ENCODE assay signal across 23 cellular contexts in the genomic region with DNA sequence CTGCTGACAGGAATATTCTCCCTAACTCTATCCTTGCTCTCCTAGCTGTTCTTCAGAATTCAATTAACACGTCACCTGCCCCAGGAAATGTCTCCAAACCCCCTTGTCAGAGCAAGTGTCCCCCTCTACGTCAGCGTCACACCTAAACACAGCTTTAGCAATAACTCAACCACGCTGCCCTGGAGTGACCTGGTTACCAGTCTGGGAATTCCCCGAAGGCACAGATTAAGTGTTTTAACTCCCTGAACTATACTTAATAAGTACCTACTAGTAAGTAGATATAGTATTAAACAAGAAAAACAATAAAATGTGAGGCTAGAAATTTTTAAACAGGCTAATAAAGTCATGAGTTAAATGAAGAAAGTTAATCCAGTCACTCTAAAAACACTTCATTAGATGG.
DNase-seq lines count a peak whose midpoint lies in the region; ATAC-seq and TF ChIP-seq lines count a peak whose summit lies in the region.
"Had no signal": no experiment of that assay in that cellular context is flagged by ENCODE, and none has a peak within 500 bp of the region (broad histone marks: within the 10 kb centered on the region; RNA-seq: fewer than 3 reads in every experiment).

No MANE protein-coding gene starts in this region.

- no peaks in the 10 kb centered on the region for H3K36me3 ChIP-seq in esophagus muscularis mucosa
- H3K36me3 ChIP-seq: BE2C had no signal

- no peak for TF ChIP-seq POLR2A in esophagus muscularis mucosa (IDR thresholded peaks at IDR 0.05; ENCODE audit: low read depth)

- H3K4me1 ChIP-seq in esophagus muscularis mucosa = no peaks in the 10 kb centered on the region
- H3K4me1 ChIP-seq: A549; BE2C; BLaER1 treated with 17β-estradiol and CSF1 and Interleukin-3, amounts not matched to agents 10 nM and 100 nM had no signal

- TF ChIP-seq EP300 in esophagus muscularis mucosa (IDR thresholded peaks at IDR 0.05) = no peak

- no peaks in the 10 kb centered on the region for H3K27me3 ChIP-seq in esophagus muscularis mucosa
- H3K27me3 ChIP-seq: BE2C; BLaER1 treated with 17β-estradiol and CSF1 and Interleukin-3, amounts not matched to agents 10 nM and 100 nM had no signal

- intact Hi-C loops in esophagus muscularis mucosa (cut with DNase I) = no loop called here

- DNase-seq in HK-2 (ENCODE audit: unreplicated experiment) (peak; percentile 7), esophagus muscularis mucosa (ENCODE audit: extremely low spot score) (peak; percentile 34), kidney tubule cell (ENCODE audit: low spot score) (peak; percentile 71), renal cortical epithelial cell (ENCODE audit: low read depth) (peak; percentile 87), NCI-H1694 treated with DMSO at 0.1 percent for 48 hours (lab: John Stamatoyannopoulos, UW) (no peak)
- no peak for DNase-seq in stimulated activated naive CD8-positive, alpha-beta T cell treated with anti-CD3 and anti-CD28 coated beads, Interleukin-15, Interleukin-2, amounts not matched to agents 100 U/mL and 50 U/mL, for 24 hours
- DNase-seq: 8988T; ACHN; AML-193; BE2C; CD4-positive, alpha-beta T cell; CD8-positive, alpha-beta memory T cell; DMS 273 treated with DMSO at 0.1 percent for 48 hours; DMS79; EL; GDM1; GM23248; H7; HCEC 1CT had no signal

- H3K4me3 ChIP-seq in esophagus muscularis mucosa = no peak overlapping the region
- H3K4me3 ChIP-seq: A549; BLaER1 treated with 17β-estradiol and CSF1 and Interleukin-3, amounts not matched to agents 10 nM and 100 nM; GM12878; GM23248 had no signal

- TF ChIP-seq CTCF in esophagus muscularis mucosa (IDR thresholded peaks at IDR 0.05) = no peak

- H3K27ac ChIP-seq in esophagus muscularis mucosa (replicated peaks in 1 of 4) = no peak overlapping the region
- H3K27ac ChIP-seq: A549; BLaER1 treated with 17β-estradiol and CSF1 and Interleukin-3, amounts not matched to agents 10 nM and 100 nM; GM23248 had no signal

- no peaks in the 10 kb centered on the region for H3K9me3 ChIP-seq in esophagus muscularis mucosa
- H3K9me3 ChIP-seq: A549; BE2C; BLaER1 treated with 17β-estradiol and CSF1 and Interleukin-3, amounts not matched to agents 10 nM and 100 nM had no signal

- WGBS in esophagus muscularis mucosa = 98% methylated on average over 5 of the region's 5 CpGs

- ATAC-seq in HG03159 (IDR thresholded peaks at IDR 0.05; ENCODE audit: unreplicated experiment) = no peak
- no peak for ATAC-seq in stimulated activated naive CD8-positive, alpha-beta T cell treated with anti-CD3 and anti-CD28 coated beads, Interleukin-15, Interleukin-2, amounts not matched to agents 100 U/mL and 50 U/mL, for 24 hours
- ATAC-seq: A549, GM12878 had no signal

Comparison
In these comparisons a context has a peak if more than half of its experiments do, and no peak if none do; other contexts are left out.
1. DNase-seq: peak in HK-2 (single experiment), esophagus muscularis mucosa (single experiment), kidney tubule cell (single experiment) and renal cortical epithelial cell (single experiment); none in NCI-H1694 treated with DMSO at 0.1 percent for 48 hours (single experiment) and stimulated activated naive CD8-positive, alpha-beta T cell treated with anti-CD3 and anti-CD28 coated beads, Interleukin-15, Interleukin-2, amounts not matched to agents 100 U/mL and 50 U/mL, for 24 hours (single experiment).